ENCODE assay signal across 8 cellular contexts in genomic region chr18:62486290-62486964, GRCh38. TPM values are rescaled to one million over a fixed set of nuclear protein-coding genes. Genes with fewer than 3 reads are reported as not detected.
DNase-seq lines count a peak whose midpoint lies in the region; ATAC-seq and TF ChIP-seq lines count a peak whose summit lies in the region.

No MANE protein-coding gene starts in this region.

- peak; percentile 87 for ATAC-seq in HG02610 (IDR thresholded peaks at IDR 0.05; ENCODE audit: unreplicated experiment)
- no peak for ATAC-seq in GM21390 (IDR thresholded peaks at IDR 0.05; ENCODE audit: unreplicated experiment)

- no peaks in the 10 kb centered on the region for H3K36me3 ChIP-seq in kidney epithelial cell (ENCODE audit: control insufficient read depth, insufficient read depth, low read length)

- no peak overlapping the region for H3K4me3 ChIP-seq in kidney epithelial cell (ENCODE audit: low read depth, low read length)

- DNase-seq in RPMI8226 (peak; percentile 28), kidney epithelial cell (ENCODE audit: low read depth) (peak; percentile 71), OCI-M1 (lab: John Stamatoyannopoulos, UW) (no peak), NK-92 (lab: John Stamatoyannopoulos, UW; ENCODE audit: unreplicated experiment) (no peak), NCI-H2227 (lab: John Stamatoyannopoulos, UW; ENCODE audit: unreplicated experiment) (no peak)

- no peaks in the 10 kb centered on the region for H3K27me3 ChIP-seq in kidney epithelial cell (ENCODE audit: control insufficient read depth, insufficient read depth, low read length)

- H3K27ac ChIP-seq in C4-2B, result peak overlapping the region; percentile 56; the same call in 1 of the 2 replicates

- no peak for TF ChIP-seq CTCF in C4-2B (conservative IDR thresholded peaks at IDR 0.05)
- no peak for TF ChIP-seq CTCF in kidney epithelial cell (IDR thresholded peaks at IDR 0.05; ENCODE audit: insufficient read depth, low read length, poor library complexity, severe bottlenecking)

RNA-seq across cellular contexts. Expression of gene ZCCHC2, which starts 36.4 kb away (rescaled TPM):
- total RNA-seq in kidney epithelial cell, result 8.7 and 10.7 TPM in 2 replicates

Comparison
In these comparisons a context has a peak if more than half of its experiments do, and no peak if none do; other contexts are left out.
1. DNase-seq: peak in RPMI8226 (single experiment) and kidney epithelial cell (single experiment); none in OCI-M1 (single experiment), NK-92 (single experiment) and NCI-H2227 (single experiment).